22 cellular contexts compared by ENCODE assay signal in genomic region chr4:31343058-31343457, GRCh38.
DNase-seq lines count a peak whose midpoint lies in the region; TF ChIP-seq lines count a peak whose summit lies in the region.
"Had no signal": no experiment of that assay in that cellular context is flagged by ENCODE, and none has a peak within 500 bp of the region (broad histone marks: within the 10 kb centered on the region; RNA-seq: fewer than 3 reads in every experiment).

No MANE protein-coding gene starts in this region.

- H2BK12ac ChIP-seq in neuronal stem cell (ENCODE audit: low read length): no peak overlapping the region

- H2BK5ac ChIP-seq in neuronal stem cell (ENCODE audit: low read length): no peak overlapping the region

- H4K91ac ChIP-seq in neuronal stem cell (ENCODE audit: low read depth, low read length, poor library complexity): no peak overlapping the region

- CTCF ChIA-PET in HEK293 (lab: Yijun Ruan, JAX): no interaction called here

- H2BK120ac ChIP-seq in neuronal stem cell (ENCODE audit: low read depth, low read length): no peak overlapping the region

- H3K23ac ChIP-seq in neuronal stem cell (ENCODE audit: low read depth, low read length, poor library complexity): no peak overlapping the region

- TF ChIP-seq POLR2A in erythroblast (IDR thresholded peaks at IDR 0.05; ENCODE audit: low read length): no peak

- TF ChIP-seq CTCF in HEK293 (tag by site-specific recombination; IDR thresholded peaks at IDR 0.05): no peak

- no peaks in the 10 kb centered on the region for H3K36me3 ChIP-seq in HEK293 (ENCODE audit: control insufficient read depth in 2 of 2, insufficient read depth in 1 of 2, low read length in 2 of 2)
- no peaks in the 10 kb centered on the region for H3K36me3 ChIP-seq in neuronal stem cell (replicated peaks in 1 of 2; ENCODE audit: control insufficient read depth in 2 of 2, insufficient read depth in 2 of 2, low read length in 2 of 2)
- H3K36me3 ChIP-seq: BE2C, HAP-1, MG63, SJCRH30 had no signal

- H3K9me3 ChIP-seq in HEK293 (ENCODE audit: control insufficient read depth, insufficient read depth, low read depth, low read length): no peaks in the 10 kb centered on the region
- H3K9me3 ChIP-seq in neuronal stem cell (replicated peaks in 1 of 2; ENCODE audit: control insufficient read depth in 2 of 2, insufficient read depth in 1 of 2, low read depth in 1 of 2, low read length in 2 of 2): peaks cover 3 to 4% of the 10 kb centered on the region in 2 donors
- H3K9me3 ChIP-seq: BE2C, HAP-1, MG63, SJCRH30 had no signal

- H2AFZ ChIP-seq in neuronal stem cell (ENCODE audit: low read length): no peak overlapping the region

- H3K27me3 ChIP-seq in neuronal stem cell (ENCODE audit: control insufficient read depth in 3 of 3, insufficient read depth in 3 of 3, low read depth in 1 of 3, low read length in 3 of 3): no peaks in the 10 kb centered on the region
- H3K27me3 ChIP-seq: BE2C, MG63, SJCRH30 had no signal

- H3K9ac ChIP-seq in neuronal stem cell (ENCODE audit: low read depth, low read length, poor library complexity): no peak overlapping the region

- H3K79me1 ChIP-seq in neuronal stem cell (ENCODE audit: low read depth, low read length): no peaks in the 10 kb centered on the region

- H2BK15ac ChIP-seq in neuronal stem cell (ENCODE audit: low read length): no peak overlapping the region

- no peak overlapping the region for H3K18ac ChIP-seq in neuronal stem cell (ENCODE audit: low read length)

- H3K27ac ChIP-seq in HEK293 (ENCODE audit: extremely low read depth, low read depth, low read length): no peak overlapping the region
- no peak overlapping the region for H3K27ac ChIP-seq in neuronal stem cell (replicated peaks; ENCODE audit: low read length)
- no peak overlapping the region for H3K27ac ChIP-seq in substantia nigra (ENCODE audit: low read depth, low read length, poor library complexity, severe bottlenecking)
- H3K27ac ChIP-seq: 22Rv1, SJCRH30 had no signal

- POLR2A ChIA-PET in HEK293 (lab: Yijun Ruan, JAX): no interaction called here

- no peak overlapping the region for H4K8ac ChIP-seq in neuronal stem cell (ENCODE audit: low read depth, low read length)

- H3K4me2 ChIP-seq in neuronal stem cell (ENCODE audit: insufficient read depth, low read length, poor library complexity, severe bottlenecking): no peak overlapping the region

- peak; percentile 16 for DNase-seq in DMS53 (lab: John Stamatoyannopoulos, UW)
- no peak for DNase-seq in DMS53 treated with DMSO at 0.1 percent for 48 hours (lab: John Stamatoyannopoulos, UW; ENCODE audit: unreplicated experiment)
- peak; percentile 11 to 15 for DNase-seq in erythroblast (lab: John Stamatoyannopoulos, UW)
- DNase-seq in neuronal stem cell (ENCODE audit: low spot score): peak; percentile 21
- no peak for DNase-seq in substantia nigra (lab: John Stamatoyannopoulos, UW)
- no peak for DNase-seq in activated naive CD4-positive, alpha-beta T cell (lab: John Stamatoyannopoulos, UW)
- DNase-seq: BE2C; Calu3; CD8-positive, alpha-beta memory T cell; GOT3; KBM-7; MG63; NCI-H1105 treated with DMSO at 0.1 percent for 48 hours; NCI-H146; NCI-H1930; NCI-H2227 treated with DMSO at 0.1 percent for 48 hours; NCI-H526 treated with DMSO at 0.1 percent for 48 hours; PC-3 had no signal

- no peak overlapping the region for H3K4me3 ChIP-seq in HEK293 (ENCODE audit: low read depth, low read length)
- H3K4me3 ChIP-seq in neuronal stem cell (ENCODE audit: low read length in 2 of 2): no peak overlapping the region
- H3K4me3 ChIP-seq: HAP-1, MG63, SJCRH30 had no signal

- no peak overlapping the region for H3K4ac ChIP-seq in neuronal stem cell (ENCODE audit: low read length)

- H2AK5ac ChIP-seq in neuronal stem cell (ENCODE audit: low read depth, low read length): no peak overlapping the region

- H3K14ac ChIP-seq in neuronal stem cell (ENCODE audit: low read length): no peak overlapping the region

- H3K4me1 ChIP-seq in HEK293 (ENCODE audit: control insufficient read depth, insufficient read depth, low read length) (no peaks in the 10 kb centered on the region), neuronal stem cell (ENCODE audit: control insufficient read depth in 2 of 2, insufficient read depth in 1 of 2, low read depth in 1 of 2, low read length in 2 of 2) (no peaks in the 10 kb centered on the region)
- H3K4me1 ChIP-seq: BE2C, HAP-1, SJCRH30 had no signal

TF ChIP-seq in HEK293, 187 proteins besides CTCF, POLR2A, EP300 and RAD21:
- TF ChIP-seq SETDB1 (IDR thresholded peaks at IDR 0.05; ENCODE audit: insufficient read length, low read length) (peak; percentile 99), TRIM28 (IDR thresholded peaks at IDR 0.05; ENCODE audit: borderline replicate concordance, low read length) (peak; percentile 95), KLF1 (tag by site-specific recombination; IDR thresholded peaks at IDR 0.05) (no peak)
TF ChIP-seq in HEK293: peak in this region for 2.

Comparison
In these comparisons a context has a peak if more than half of its experiments do, and no peak if none do; other contexts are left out.
1. DNase-seq: peak in DMS53 (single experiment), erythroblast (2 of 2) and neuronal stem cell (single experiment); none in DMS53 treated with DMSO at 0.1 percent for 48 hours (single experiment), substantia nigra (0 of 49) and activated naive CD4-positive, alpha-beta T cell (0 of 4).